11 cellular contexts compared by ENCODE assay signal in the genomic region with DNA sequence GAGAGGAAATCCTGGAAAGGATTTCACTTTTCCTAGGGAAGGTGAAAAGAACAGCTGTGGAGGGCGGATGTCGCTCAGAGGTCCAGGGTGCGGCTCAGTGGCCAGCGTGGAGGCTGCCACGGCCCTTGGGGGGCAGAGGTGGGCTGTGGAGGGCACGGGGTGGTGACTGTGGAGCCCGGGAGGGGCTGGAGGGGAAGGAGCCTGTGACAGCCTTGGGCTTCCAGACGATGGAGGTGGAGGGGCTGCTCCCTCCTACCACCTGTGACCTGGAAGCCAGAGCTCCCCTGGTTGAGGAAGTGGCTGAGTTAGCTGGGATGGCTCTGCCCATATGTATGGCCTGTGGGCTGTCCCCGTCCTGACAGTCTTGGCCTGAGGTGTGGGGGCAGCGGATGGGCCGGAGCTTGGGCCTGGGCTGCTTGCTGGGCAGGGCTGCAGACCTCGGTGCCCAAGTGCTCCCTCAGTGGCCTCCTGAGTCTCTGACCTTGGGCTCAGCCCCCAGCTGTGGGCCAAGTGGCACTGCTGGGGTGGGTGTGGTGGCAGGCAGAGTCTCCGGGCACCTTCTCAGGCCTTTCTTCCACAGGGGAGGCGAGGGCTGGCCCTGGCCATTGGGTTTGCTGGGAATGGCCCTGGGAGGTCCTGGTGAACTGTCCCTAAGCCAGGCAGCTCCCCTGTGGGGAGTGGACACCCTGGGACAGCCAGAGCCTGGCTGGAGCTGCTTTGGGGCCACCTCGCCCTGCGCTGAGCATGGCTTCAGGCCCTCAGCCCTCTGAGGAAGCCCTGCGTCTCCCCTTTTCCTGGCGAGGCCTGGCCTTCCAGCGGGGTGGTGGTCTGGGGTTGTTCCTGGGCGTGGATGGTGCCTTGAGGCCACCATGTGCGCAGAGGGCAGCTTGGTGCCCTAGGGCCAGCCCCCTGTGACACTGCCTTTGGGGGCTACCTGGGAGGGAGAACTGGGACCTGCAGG. TPM values are rescaled to one million over a fixed set of nuclear protein-coding genes. Genes with fewer than 3 reads are reported as not detected.
DNase-seq lines count a peak whose midpoint lies in the region; ATAC-seq, FAIRE-seq and TF ChIP-seq lines count a peak whose summit lies in the region.
"Had no signal": no experiment of that assay in that cellular context is flagged by ENCODE, and none has a peak within 500 bp of the region (broad histone marks: within the 10 kb centered on the region; RNA-seq: fewer than 3 reads in every experiment).

No MANE protein-coding gene starts in this region.

- DNase-seq in A549 (ENCODE audit: low read depth in 1 of 2, low spot score in 1 of 2) (no peak), neural progenitor cell (ENCODE audit: low spot score) (no peak), AG08395 (ENCODE audit: low spot score) (no peak)
- DNase-seq: DMS 273 treated with DMSO at 0.1 percent for 48 hours, NCI-H524 treated with DMSO at 0.1 percent for 48 hours had no signal

- H3K27me3 ChIP-seq in HUES64 (ENCODE audit: insufficient read depth, low read length) (no peaks in the 10 kb centered on the region), endocrine pancreas (ENCODE audit: control insufficient read depth, insufficient read depth, low read length) (no peaks in the 10 kb centered on the region), neural progenitor cell (no peaks in the 10 kb centered on the region)
- H3K27me3 ChIP-seq: foreskin keratinocyte had no signal

- peaks cover 6% of the 10 kb centered on the region for H3F3A ChIP-seq in neural progenitor cell (ENCODE audit: low read depth)

- H3K4me1 Mint-ChIP-seq in neural progenitor cell, result peaks cover 22% of the 10 kb centered on the region

- H3K4me1 ChIP-seq in A549 (peaks cover 62% of the 10 kb centered on the region), HUES64 (ENCODE audit: insufficient read depth, low read length) (peaks cover 24% of the 10 kb centered on the region), endocrine pancreas (ENCODE audit: control insufficient read depth, insufficient read depth, low read length) (no peaks in the 10 kb centered on the region), neural progenitor cell (peaks cover 8% of the 10 kb centered on the region)

- no peak for TF ChIP-seq EP300 in A549 (IDR thresholded peaks at IDR 0.05)

- H3K9ac ChIP-seq in HUES64 (ENCODE audit: low read depth, low read length) (no peak overlapping the region), endocrine pancreas (ENCODE audit: control insufficient read depth, insufficient read depth, low read length) (peak overlapping the region; percentile 48), neural progenitor cell (no peak overlapping the region)

- no peak for FAIRE-seq in A549 (lab: Jason Lieb, UNC)

- H3K36me3 ChIP-seq in HUES64 (ENCODE audit: insufficient read depth, low read length) (peaks cover 10% of the 10 kb centered on the region; the same call in 1 of the 2 replicates), endocrine pancreas (ENCODE audit: control insufficient read depth, insufficient read depth, low read length) (no peaks in the 10 kb centered on the region), neural progenitor cell (no peaks in the 10 kb centered on the region)

- peaks cover 3% of the 10 kb centered on the region for H3K27me3 Mint-ChIP-seq in neural progenitor cell (ENCODE audit: insufficient read depth, low read depth)

- no peak overlapping the region for H2AFZ ChIP-seq in neural progenitor cell (replicated peaks)

- H3K79me2 ChIP-seq in neural progenitor cell (ENCODE audit: low read depth), result peaks cover 67% of the 10 kb centered on the region

- peaks cover 7% of the 10 kb centered on the region for H3K36me3 Mint-ChIP-seq in neural progenitor cell

- ATAC-seq in A549 (peak in 1 of 2 experiments; percentile 0; a peak in 2 of 6 replicates), HG02970 (IDR thresholded peaks at IDR 0.05; ENCODE audit: low FRiP score, unreplicated experiment) (no peak), HG03139 (IDR thresholded peaks at IDR 0.05; ENCODE audit: unreplicated experiment) (no peak), GM18502 (IDR thresholded peaks at IDR 0.05; ENCODE audit: poor library complexity, unreplicated experiment) (no peak)

- POLR2A ChIA-PET in A549 (lab: Yijun Ruan, JAX), result no interaction called here

- H3K4me3 Mint-ChIP-seq in neural progenitor cell, result peak overlapping the region; percentile 41

- H3K9me3 ChIP-seq in A549, result no peaks in the 10 kb centered on the region
- H3K9me3 ChIP-seq in HUES64 (ENCODE audit: insufficient read depth, low read depth, low read length), result no peaks in the 10 kb centered on the region
- H3K9me3 ChIP-seq in endocrine pancreas (ENCODE audit: control insufficient read depth, low read length), result no peaks in the 10 kb centered on the region
- no peaks in the 10 kb centered on the region for H3K9me3 ChIP-seq in neural progenitor cell (ENCODE audit: low read depth)

- peaks cover 78% of the 10 kb centered on the region for H4K20me1 ChIP-seq in neural progenitor cell (ENCODE audit: low read depth)

- peak overlapping the region; percentile 98 to 99 for H3K27ac ChIP-seq in A549
- peak overlapping the region; percentile 30 for H3K27ac ChIP-seq in HUES64 (ENCODE audit: low read depth, low read length)
- H3K27ac ChIP-seq in neural progenitor cell, result no peak overlapping the region
- H3K27ac ChIP-seq: foreskin keratinocyte had no signal

- CTCF ChIA-PET in A549 (lab: Yijun Ruan, JAX), result interaction anchor here (1.1 to 3.6 kb wide), 3 partner anchors 9 to 121 kb away, joined by 6 to 20 read pairs (median 11); a partner anchor contains a TSS

- H3K27ac Mint-ChIP-seq in neural progenitor cell, result no peak overlapping the region

- TF ChIP-seq POLR2A in A549 (IDR thresholded peaks at IDR 0.05; ENCODE audit: low read length), result no peak

- H3K4me2 ChIP-seq in A549 (peak overlapping the region; percentile 98), neural progenitor cell (no peak overlapping the region)

- WGBS in A549 (ENCODE audit: missing lambda C conversion rate), result 85% methylated on average over 18 of the region's 21 CpGs
- WGBS in HUES64, result 88% methylated on average over 20 of the region's 21 CpGs

- TF ChIP-seq RAD21 in A549 (conservative IDR thresholded peaks at IDR 0.05 in 1 of 2, IDR thresholded peaks at IDR 0.05 in 1 of 2), result no peak

- peak overlapping the region; percentile 98; the same call in 2 of the 3 replicates for H3K4me3 ChIP-seq in A549
- no peak overlapping the region for H3K4me3 ChIP-seq in HUES64 (ENCODE audit: low read length)
- no peak overlapping the region for H3K4me3 ChIP-seq in endocrine pancreas (ENCODE audit: control insufficient read depth, insufficient read depth, low read length)
- H3K4me3 ChIP-seq in neural progenitor cell, result no peak overlapping the region

- TF ChIP-seq CTCF in A549 (IDR thresholded peaks at IDR 0.05) (no peak), neural progenitor cell (IDR thresholded peaks at IDR 0.05) (no peak)

- H3K9me3 Mint-ChIP-seq in neural progenitor cell, result no peaks in the 10 kb centered on the region

TF ChIP-seq in A549, 52 proteins besides CTCF, POLR2A, EP300 and RAD21 (continues in another document):
- TF ChIP-seq EHMT2 (IDR thresholded peaks at IDR 0.05; ENCODE audit: low read depth), result no peak
- TF ChIP-seq JUN (IDR thresholded peaks at IDR 0.05), result no peak
- no peak for TF ChIP-seq SMC3 (IDR thresholded peaks at IDR 0.05)
- TF ChIP-seq, protein P1, sequence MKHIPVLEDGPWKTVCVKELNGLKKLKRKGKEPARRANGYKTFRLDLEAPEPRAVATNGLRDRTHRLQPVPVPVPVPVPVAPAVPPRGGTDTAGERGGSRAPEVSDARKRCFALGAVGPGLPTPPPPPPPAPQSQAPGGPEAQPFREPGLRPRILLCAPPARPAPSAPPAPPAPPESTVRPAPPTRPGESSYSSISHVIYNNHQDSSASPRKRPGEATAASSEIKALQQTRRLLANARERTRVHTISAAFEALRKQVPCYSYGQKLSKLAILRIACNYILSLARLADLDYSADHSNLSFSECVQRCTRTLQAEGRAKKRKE (CRISPR knock-in tag; IDR thresholded peaks at IDR 0.05; ENCODE audit: low read depth), result no peak
- no peak for TF ChIP-seq ZNF302 (CRISPR knock-in tag; IDR thresholded peaks at IDR 0.05)
- TF ChIP-seq FOSL2 (IDR thresholded peaks at IDR 0.05), result no peak
- TF ChIP-seq FOSL2 (CRISPR knock-in tag; IDR thresholded peaks at IDR 0.05), result no peak

RNA-seq across cellular contexts. Expression of a gene that starts 3.9 kb away (rescaled TPM):
- 61.0 and 68.3 TPM in 2 replicates for polyA plus RNA-seq in A549 (2011; rRNA removed)
- polyA plus RNA-seq in A549 (2012; cell fraction: cytosol; rRNA removed), result 67.0 and 79.0 TPM in 2 replicates
- polyA plus RNA-seq in A549 (2012; cell fraction: nucleus; rRNA removed), result 29.3 and 35.6 TPM in 2 replicates
- 60.8 to 73.0 TPM (median 61.5 TPM) in 3 replicates for polyA plus RNA-seq in A549 (2017; fragmentation: RNase III; extraction: RNeasy Plus Mini Kit Qiagen cat#74134 plus additional on column Dnase treatment)
- 49.2 and 51.8 TPM in 2 replicates for polyA minus RNA-seq in A549 (2011; rRNA and poly(A)+ RNA removed)
- polyA plus RNA-seq in HUES64 (2013, experiment 1 of 2), result 81.7 TPM
- polyA plus RNA-seq in HUES64 (2013, experiment 2 of 2), result 99.2 TPM
- total RNA-seq in neural progenitor cell (ENCODE audit: low replicate concordance), result 22.2 and 26.4 TPM in 2 replicates

RNA-seq across cellular contexts. Expression of a gene that starts 33.4 kb away (rescaled TPM):
- polyA plus RNA-seq in A549 (2011; rRNA removed) (2.5 TPM in 2 replicates), A549 (2017; fragmentation: RNase III; extraction: RNeasy Plus Mini Kit Qiagen cat#74134 plus additional on column Dnase treatment) (8.4 to 11.2 TPM (median 11.1 TPM) in 3 replicates)
- 2.8 and 3.8 TPM in 2 replicates for polyA plus RNA-seq in A549 (2012; cell fraction: cytosol; rRNA removed)
- 14.1 and 21.5 TPM in 2 replicates for polyA plus RNA-seq in A549 (2012; cell fraction: nucleus; rRNA removed)
- 2.9 and 4.4 TPM in 2 replicates for polyA minus RNA-seq in A549 (2011; rRNA and poly(A)+ RNA removed)
- 6.6 TPM for polyA plus RNA-seq in HUES64 (2013, experiment 1 of 2)
- 7.0 TPM for polyA plus RNA-seq in HUES64 (2013, experiment 2 of 2)
- 10.8 and 27.8 TPM in 2 replicates for total RNA-seq in neural progenitor cell (ENCODE audit: low replicate concordance)
